Comparison of ENCODE assay signal across 8 cellular contexts in the genomic region with DNA sequence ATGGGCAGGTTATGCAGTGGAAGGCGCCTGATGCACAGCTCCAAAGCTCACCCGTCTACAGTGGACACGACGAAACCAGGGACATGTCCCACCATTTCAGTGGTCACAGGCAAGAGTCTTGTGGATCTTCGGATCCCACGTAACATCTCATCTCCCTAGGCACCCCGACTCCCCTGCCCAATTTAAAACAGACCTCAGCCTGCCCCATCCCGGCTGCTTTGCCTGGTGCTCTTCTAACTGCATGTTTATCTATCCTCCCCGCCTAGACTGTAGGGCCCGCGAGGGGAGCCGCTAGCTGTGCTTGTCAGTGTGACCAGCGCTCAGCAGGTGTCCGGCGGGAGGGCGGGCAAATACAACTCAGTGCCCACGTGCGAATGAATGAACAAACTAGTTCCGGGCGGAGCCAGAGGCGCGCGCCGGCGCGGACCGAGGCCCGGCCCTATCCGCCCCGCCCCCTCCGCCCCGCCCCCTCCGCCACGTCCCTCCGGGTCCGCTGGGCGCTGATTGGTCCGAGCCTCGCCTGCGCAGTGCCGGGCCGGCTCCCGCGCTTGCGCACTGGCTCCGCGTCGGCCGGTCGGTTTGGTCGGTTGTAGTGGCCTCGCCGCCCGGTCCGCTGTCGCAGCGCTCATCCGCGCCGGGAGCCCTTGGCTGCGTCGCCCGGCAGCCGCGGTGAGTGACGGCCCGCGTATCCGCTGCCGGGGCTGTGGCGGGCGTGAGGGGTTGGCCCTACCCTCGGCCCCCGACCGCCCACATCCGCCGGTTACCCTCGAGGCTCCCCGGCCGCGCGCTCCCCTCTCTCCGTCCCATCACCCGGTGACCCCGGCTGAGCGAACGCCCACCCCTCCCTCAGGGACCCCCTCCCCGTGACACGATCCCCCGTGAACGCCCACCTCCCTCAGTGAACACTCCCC.
A peak's percentile ranks its signal among the peaks of the same experiment; 100 is the strongest.
DNase-seq lines count a peak whose midpoint lies in the region; ATAC-seq and TF ChIP-seq lines count a peak whose summit lies in the region.

No MANE protein-coding gene starts in this region.

- peak overlapping the region; percentile 22; the same call in 1 of the 2 replicates for H3K27ac Mint-ChIP-seq in WTC11

- TF ChIP-seq CTCF in AG09309 (IDR thresholded peaks at IDR 0.05; ENCODE audit: control insufficient read depth, insufficient read depth, low read depth, low read length, missing control alignments) (no peak), WTC11 (IDR thresholded peaks at IDR 0.05) (no peak), cardiac fibroblast (IDR thresholded peaks at IDR 0.05; ENCODE audit: low read depth, low read length) (no peak)

- peaks cover 18% of the 10 kb centered on the region for H3K4me1 Mint-ChIP-seq in WTC11

- H3K27me3 Mint-ChIP-seq in WTC11 (ENCODE audit: low read depth): peaks cover 4% of the 10 kb centered on the region; the same call in 1 of the 2 replicates

- H3K4me3 ChIP-seq in AG09309 (ENCODE audit: control insufficient read depth, low read depth, low read length): peak overlapping the region; percentile 92
- peak overlapping the region; percentile 80 to 82 for H3K4me3 ChIP-seq in cardiac fibroblast (replicated peaks in 1 of 2; ENCODE audit: low read depth in 2 of 2, low read length in 2 of 2)

- CTCF ChIA-PET in WTC11 (lab: Charles Lee): no interaction called here

- POLR2A ChIA-PET in WTC11 (lab: Charles Lee): no interaction called here

- DNase-seq in AG09309 (ENCODE audit: low read depth) (peak; percentile 27), NCI-H2227 treated with DMSO at 0.1 percent for 48 hours (lab: John Stamatoyannopoulos, UW) (peak; percentile 88), WTC11 (ENCODE audit: low spot score) (peak; percentile 96), cardiac fibroblast (ENCODE audit: low read depth in 2 of 2) (peak; percentile 89 to 91), inferior parietal cortex (ENCODE audit: extremely low spot score) (peak; percentile 86), smooth muscle cell of the brain vasculature (ENCODE audit: low read depth, low spot score) (peak; percentile 77)

- peak; percentile 82 for ATAC-seq in GM19023 (IDR thresholded peaks at IDR 0.05; ENCODE audit: unreplicated experiment)
- peak; percentile 88 for ATAC-seq in HG03175 (IDR thresholded peaks at IDR 0.05; ENCODE audit: unreplicated experiment)
- peak; percentile 92 for ATAC-seq in WTC11

- peak overlapping the region; percentile 74 for H3K4me3 Mint-ChIP-seq in WTC11

- H3K9me3 Mint-ChIP-seq in WTC11: 0 out of 2 replicates have a peak, but pooled peaks cover 3% of the 10 kb centered on the region

- H3K36me3 Mint-ChIP-seq in WTC11: peaks cover 16% of the 10 kb centered on the region

TF ChIP-seq in WTC11, 78 proteins besides CTCF, POLR2A, EP300 and RAD21 (continues in another document):
- TF ChIP-seq ZNF317 (CRISPR knock-in tag; IDR thresholded peaks at IDR 0.05; ENCODE audit: borderline replicate concordance, low read depth) (no peak), ZNF671 (CRISPR knock-in tag; IDR thresholded peaks at IDR 0.05) (no peak), ESRRA (CRISPR knock-in tag; IDR thresholded peaks at IDR 0.05; ENCODE audit: borderline replicate concordance) (0 out of 2 replicates have a peak, but pooled peaks have one; percentile 41), KAT7 (CRISPR knock-in tag; IDR thresholded peaks at IDR 0.05; ENCODE audit: borderline replicate concordance) (0 out of 2 replicates have a peak, but pooled peaks have one; percentile 39), ATF1 (CRISPR knock-in tag; IDR thresholded peaks at IDR 0.05) (peak; percentile 76; the same call in 1 of the 2 replicates), GABPB1 (CRISPR knock-in tag; IDR thresholded peaks at IDR 0.05) (peak; percentile 20; the same call in 1 of the 2 replicates), NR3C1 (CRISPR knock-in tag; conservative IDR thresholded peaks at IDR 0.05; ENCODE audit: low read depth) (no peak), ZNF138 (CRISPR knock-in tag; conservative IDR thresholded peaks at IDR 0.05) (no peak), MXD4 (CRISPR knock-in tag; IDR thresholded peaks at IDR 0.05; ENCODE audit: borderline replicate concordance) (no peak), ZNF416 (CRISPR knock-in tag; IDR thresholded peaks at IDR 0.05) (no peak), ZBTB21 (CRISPR knock-in tag; IDR thresholded peaks at IDR 0.05; ENCODE audit: borderline replicate concordance) (no peak), FOXJ3 (CRISPR knock-in tag; IDR thresholded peaks at IDR 0.05; ENCODE audit: borderline replicate concordance) (no peak), NR1H2 (CRISPR knock-in tag; IDR thresholded peaks at IDR 0.05) (no peak), SP1 (CRISPR knock-in tag; conservative IDR thresholded peaks at IDR 0.05) (peak; percentile 65), PRRX2 (CRISPR knock-in tag; IDR thresholded peaks at IDR 0.05) (no peak), RORB (CRISPR knock-in tag; IDR thresholded peaks at IDR 0.05) (no peak)
- TF ChIP-seq, protein P1, sequence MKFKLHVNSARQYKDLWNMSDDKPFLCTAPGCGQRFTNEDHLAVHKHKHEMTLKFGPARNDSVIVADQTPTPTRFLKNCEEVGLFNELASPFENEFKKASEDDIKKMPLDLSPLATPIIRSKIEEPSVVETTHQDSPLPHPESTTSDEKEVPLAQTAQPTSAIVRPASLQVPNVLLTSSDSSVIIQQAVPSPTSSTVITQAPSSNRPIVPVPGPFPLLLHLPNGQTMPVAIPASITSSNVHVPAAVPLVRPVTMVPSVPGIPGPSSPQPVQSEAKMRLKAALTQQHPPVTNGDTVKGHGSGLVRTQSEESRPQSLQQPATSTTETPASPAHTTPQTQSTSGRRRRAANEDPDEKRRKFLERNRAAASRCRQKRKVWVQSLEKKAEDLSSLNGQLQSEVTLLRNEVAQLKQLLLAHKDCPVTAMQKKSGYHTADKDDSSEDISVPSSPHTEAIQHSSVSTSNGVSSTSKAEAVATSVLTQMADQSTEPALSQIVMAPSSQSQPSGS (CRISPR knock-in tag; IDR thresholded peaks at IDR 0.05; ENCODE audit: borderline replicate concordance, low read depth): no peak
- TF ChIP-seq, protein P2, sequence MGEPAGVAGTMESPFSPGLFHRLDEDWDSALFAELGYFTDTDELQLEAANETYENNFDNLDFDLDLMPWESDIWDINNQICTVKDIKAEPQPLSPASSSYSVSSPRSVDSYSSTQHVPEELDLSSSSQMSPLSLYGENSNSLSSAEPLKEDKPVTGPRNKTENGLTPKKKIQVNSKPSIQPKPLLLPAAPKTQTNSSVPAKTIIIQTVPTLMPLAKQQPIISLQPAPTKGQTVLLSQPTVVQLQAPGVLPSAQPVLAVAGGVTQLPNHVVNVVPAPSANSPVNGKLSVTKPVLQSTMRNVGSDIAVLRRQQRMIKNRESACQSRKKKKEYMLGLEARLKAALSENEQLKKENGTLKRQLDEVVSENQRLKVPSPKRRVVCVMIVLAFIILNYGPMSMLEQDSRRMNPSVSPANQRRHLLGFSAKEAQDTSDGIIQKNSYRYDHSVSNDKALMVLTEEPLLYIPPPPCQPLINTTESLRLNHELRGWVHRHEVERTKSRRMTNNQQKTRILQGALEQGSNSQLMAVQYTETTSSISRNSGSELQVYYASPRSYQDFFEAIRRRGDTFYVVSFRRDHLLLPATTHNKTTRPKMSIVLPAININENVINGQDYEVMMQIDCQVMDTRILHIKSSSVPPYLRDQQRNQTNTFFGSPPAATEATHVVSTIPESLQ (CRISPR knock-in tag; IDR thresholded peaks at IDR 0.05): no peak
- TF ChIP-seq, protein P3, sequence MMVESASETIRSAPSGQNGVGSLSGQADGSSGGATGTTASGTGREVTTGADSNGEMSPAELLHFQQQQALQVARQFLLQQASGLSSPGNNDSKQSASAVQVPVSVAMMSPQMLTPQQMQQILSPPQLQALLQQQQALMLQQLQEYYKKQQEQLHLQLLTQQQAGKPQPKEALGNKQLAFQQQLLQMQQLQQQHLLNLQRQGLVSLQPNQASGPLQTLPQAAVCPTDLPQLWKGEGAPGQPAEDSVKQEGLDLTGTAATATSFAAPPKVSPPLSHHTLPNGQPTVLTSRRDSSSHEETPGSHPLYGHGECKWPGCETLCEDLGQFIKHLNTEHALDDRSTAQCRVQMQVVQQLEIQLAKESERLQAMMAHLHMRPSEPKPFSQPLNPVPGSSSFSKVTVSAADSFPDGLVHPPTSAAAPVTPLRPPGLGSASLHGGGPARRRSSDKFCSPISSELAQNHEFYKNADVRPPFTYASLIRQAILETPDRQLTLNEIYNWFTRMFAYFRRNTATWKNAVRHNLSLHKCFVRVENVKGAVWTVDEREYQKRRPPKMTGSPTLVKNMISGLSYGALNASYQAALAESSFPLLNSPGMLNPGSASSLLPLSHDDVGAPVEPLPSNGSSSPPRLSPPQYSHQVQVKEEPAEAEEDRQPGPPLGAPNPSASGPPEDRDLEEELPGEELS (CRISPR knock-in tag; IDR thresholded peaks at IDR 0.05): peak; percentile 4; the same call in 1 of the 2 replicates
- TF ChIP-seq, protein P4, sequence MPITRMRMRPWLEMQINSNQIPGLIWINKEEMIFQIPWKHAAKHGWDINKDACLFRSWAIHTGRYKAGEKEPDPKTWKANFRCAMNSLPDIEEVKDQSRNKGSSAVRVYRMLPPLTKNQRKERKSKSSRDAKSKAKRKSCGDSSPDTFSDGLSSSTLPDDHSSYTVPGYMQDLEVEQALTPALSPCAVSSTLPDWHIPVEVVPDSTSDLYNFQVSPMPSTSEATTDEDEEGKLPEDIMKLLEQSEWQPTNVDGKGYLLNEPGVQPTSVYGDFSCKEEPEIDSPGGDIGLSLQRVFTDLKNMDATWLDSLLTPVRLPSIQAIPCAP (CRISPR knock-in tag; IDR thresholded peaks at IDR 0.05): no peak
- TF ChIP-seq, protein P5, sequence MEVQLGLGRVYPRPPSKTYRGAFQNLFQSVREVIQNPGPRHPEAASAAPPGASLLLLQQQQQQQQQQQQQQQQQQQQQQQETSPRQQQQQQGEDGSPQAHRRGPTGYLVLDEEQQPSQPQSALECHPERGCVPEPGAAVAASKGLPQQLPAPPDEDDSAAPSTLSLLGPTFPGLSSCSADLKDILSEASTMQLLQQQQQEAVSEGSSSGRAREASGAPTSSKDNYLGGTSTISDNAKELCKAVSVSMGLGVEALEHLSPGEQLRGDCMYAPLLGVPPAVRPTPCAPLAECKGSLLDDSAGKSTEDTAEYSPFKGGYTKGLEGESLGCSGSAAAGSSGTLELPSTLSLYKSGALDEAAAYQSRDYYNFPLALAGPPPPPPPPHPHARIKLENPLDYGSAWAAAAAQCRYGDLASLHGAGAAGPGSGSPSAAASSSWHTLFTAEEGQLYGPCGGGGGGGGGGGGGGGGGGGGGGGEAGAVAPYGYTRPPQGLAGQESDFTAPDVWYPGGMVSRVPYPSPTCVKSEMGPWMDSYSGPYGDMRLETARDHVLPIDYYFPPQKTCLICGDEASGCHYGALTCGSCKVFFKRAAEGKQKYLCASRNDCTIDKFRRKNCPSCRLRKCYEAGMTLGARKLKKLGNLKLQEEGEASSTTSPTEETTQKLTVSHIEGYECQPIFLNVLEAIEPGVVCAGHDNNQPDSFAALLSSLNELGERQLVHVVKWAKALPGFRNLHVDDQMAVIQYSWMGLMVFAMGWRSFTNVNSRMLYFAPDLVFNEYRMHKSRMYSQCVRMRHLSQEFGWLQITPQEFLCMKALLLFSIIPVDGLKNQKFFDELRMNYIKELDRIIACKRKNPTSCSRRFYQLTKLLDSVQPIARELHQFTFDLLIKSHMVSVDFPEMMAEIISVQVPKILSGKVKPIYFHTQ (CRISPR knock-in tag; IDR thresholded peaks at IDR 0.05): no peak

Comparison
In these comparisons a context has a peak if more than half of its experiments do, and no peak if none do; other contexts are left out.
1. Peak in every context shown above with its lines: DNase-seq, ATAC-seq and H3K4me3 ChIP-seq.
2. DNase-seq: peak in every context shown above with its lines; median percentile 96 in WTC11; 90 in cardiac fibroblast; 88 in NCI-H2227 treated with DMSO at 0.1 percent for 48 hours; 86 in inferior parietal cortex; 77 in smooth muscle cell of the brain vasculature; 27 in AG09309.